Comparison of ENCODE assay signal across 8 cellular contexts in genomic region chr7:76549025-76549854, GRCh38. TPM values are rescaled to one million over a fixed set of nuclear protein-coding genes. Genes with fewer than 3 reads are reported as not detected.
DNase-seq lines count a peak whose midpoint lies in the region; ATAC-seq and TF ChIP-seq lines count a peak whose summit lies in the region.
"Not testable (repeated sequence)": the region's sequence is repeated elsewhere in the genome, so short reads cannot be mapped to it uniquely, and the experiment has no call there.

No MANE protein-coding gene starts in this region.

- DNase-seq in CD1c-positive myeloid dendritic cell (ENCODE audit: extremely low spot score) (peak; percentile 58), NCI-H748 treated with DMSO at 0.1 percent for 48 hours (lab: John Stamatoyannopoulos, UW) (peak; percentile 19), dermis microvascular lymphatic vessel endothelial cell (ENCODE audit: low read depth in 2 of 2) (peak; percentile 54 to 70), right lobe of liver (peak; percentile 89 to 94 (median 94))
- DNase-seq in activated CD4-positive, alpha-beta T cell treated with anti-CD3 and anti-CD28 coated beads, Interleukin-2, amount 50 U/mL, for 4 hours: peak; percentile 87 to 90
- DNase-seq in stimulated activated CD4-positive, alpha-beta T cell treated with anti-CD3 and anti-CD28 coated beads, Interleukin-4, amount 100 ng/mL, for 1 hour: peak; percentile 80

- WGBS in right lobe of liver (ENCODE audit: insufficient coverage, low coverage, low lambda C conversion rate, missing lambda C conversion rate): 0% methylated on average over 3 of the region's 71 CpGs

- TF ChIP-seq POLR2A in right lobe of liver (IDR thresholded peaks at IDR 0.05): peak; percentile 78

- peak overlapping the region; percentile 76 to 94 (median 88) for H3K27ac ChIP-seq in right lobe of liver

- H3K4me1 ChIP-seq in right lobe of liver: not testable (repeated sequence)

- H3K36me3 ChIP-seq in right lobe of liver: not testable (repeated sequence)

- peak overlapping the region; percentile 91 to 95 (median 92) for H3K4me3 ChIP-seq in right lobe of liver

- H3K27me3 ChIP-seq in right lobe of liver: not testable (repeated sequence)

- intact Hi-C loops in right lobe of liver (cut with DNase I): not testable (repeated sequence)

- ATAC-seq in GM19397 (IDR thresholded peaks at IDR 0.05; ENCODE audit: unreplicated experiment) (peak; percentile 100), HG03558 (IDR thresholded peaks at IDR 0.05; ENCODE audit: extremely low read depth, unreplicated experiment) (peak; percentile 99), right lobe of liver (peak; percentile 100)

- H3K9me3 ChIP-seq in right lobe of liver: not testable (repeated sequence)

- TF ChIP-seq CTCF in right lobe of liver (IDR thresholded peaks at IDR 0.05): not testable (repeated sequence)

RNA-seq across cellular contexts. Expression of gene SPDYE16, which starts 6.1 kb away (rescaled TPM):
- total RNA-seq in dermis microvascular lymphatic vessel endothelial cell (0.13 TPM in 1 of 2 replicates, not detected in the other), right lobe of liver (under 1 TPM in 2 of 6 experiments, not detected in 4; 0.14 to 0.20 TPM)

RNA-seq across cellular contexts. Expression of gene UPK3B, which starts 38.9 kb away (rescaled TPM):
- total RNA-seq in dermis microvascular lymphatic vessel endothelial cell (0.13 and 0.38 TPM in 2 replicates), right lobe of liver (1 to 10 TPM in 1 of 6 experiments, under 1 TPM in 2, not detected in 3; 0.22 to 1.5 (median 0.51) TPM)

Comparison
In these comparisons a context has a peak if more than half of its experiments do, and no peak if none do; other contexts are left out.
1. Peak in every context shown above with its lines: DNase-seq, ATAC-seq, H3K4me3 ChIP-seq and H3K27ac ChIP-seq.
2. DNase-seq: peak in every context shown above with its lines; median percentile 94 in right lobe of liver; 88 in activated CD4-positive, alpha-beta T cell treated with anti-CD3 and anti-CD28 coated beads, Interleukin-2, amount 50 U/mL, for 4 hours; 80 in stimulated activated CD4-positive, alpha-beta T cell treated with anti-CD3 and anti-CD28 coated beads, Interleukin-4, amount 100 ng/mL, for 1 hour; 62 in dermis microvascular lymphatic vessel endothelial cell; 58 in CD1c-positive myeloid dendritic cell; 19 in NCI-H748 treated with DMSO at 0.1 percent for 48 hours.